Comparison of ENCODE assay signal across 18 cellular contexts in genomic region chr3:117788499-117788898, GRCh38.
"Had no signal": no experiment of that assay in that cellular context is flagged by ENCODE, and none has a peak within 500 bp of the region (broad histone marks: within the 10 kb centered on the region; RNA-seq: fewer than 3 reads in every experiment).

No MANE protein-coding gene starts in this region.

- H3K36me3 ChIP-seq: brain microvascular endothelial cell, heart left ventricle, thoracic aorta, WERI-Rb-1 had no signal

- H3K4me1 ChIP-seq: heart left ventricle had no signal

- H3K9me3 Mint-ChIP-seq: activated CD8-positive, alpha-beta T cell treated with anti-CD3 and anti-CD28 coated beads for 36 hours; memory B cell had no signal

- H3K27me3 ChIP-seq: brain microvascular endothelial cell had no signal

- H3K36me3 Mint-ChIP-seq: activated naive CD4-positive, alpha-beta T cell treated with anti-CD3 and anti-CD28 coated beads, Interleukin-2, amount 50 U/mL, for 72 hours; memory B cell; naive thymus-derived CD8-positive, alpha-beta T cell; stimulated activated effector memory CD8-positive, alpha-beta T cell treated with anti-CD3 and anti-CD28 coated beads, Interleukin-12 subunit alpha, Interleukin-12 subunit beta, amount 100 ng/mL, for 72 hours had no signal

- H3K27ac Mint-ChIP-seq: activated CD8-positive, alpha-beta T cell treated with anti-CD3 and anti-CD28 coated beads for 36 hours; activated naive CD4-positive, alpha-beta T cell treated with anti-CD3 and anti-CD28 coated beads, Interleukin-2, amount 50 U/mL, for 72 hours; activated T-cell treated with anti-CD3 and anti-CD28 coated beads, Interleukin-2, amount 50 U/mL, for 72 hours; memory B cell; naive thymus-derived CD8-positive, alpha-beta T cell; stimulated activated effector memory CD8-positive, alpha-beta T cell treated with anti-CD3 and anti-CD28 coated beads, Interleukin-12 subunit alpha, Interleukin-12 subunit beta, amount 100 ng/mL, for 72 hours had no signal

- H3K4me3 Mint-ChIP-seq: activated CD8-positive, alpha-beta T cell treated with anti-CD3 and anti-CD28 coated beads for 36 hours; activated T-cell treated with anti-CD3 and anti-CD28 coated beads, Interleukin-2, amount 50 U/mL, for 72 hours; central memory CD8-positive, alpha-beta T cell; memory B cell; naive thymus-derived CD8-positive, alpha-beta T cell; stimulated activated effector memory CD8-positive, alpha-beta T cell treated with anti-CD3 and anti-CD28 coated beads, Interleukin-12 subunit alpha, Interleukin-12 subunit beta, amount 100 ng/mL, for 72 hours had no signal

- H3K4me3 ChIP-seq: heart left ventricle, thoracic aorta had no signal

- ATAC-seq: activated CD8-positive, alpha-beta T cell treated with anti-CD3 and anti-CD28 coated beads for 36 hours; activated naive CD4-positive, alpha-beta T cell treated with anti-CD3 and anti-CD28 coated beads, Interleukin-2, amount 50 U/mL, for 72 hours; activated T-cell treated with anti-CD3 and anti-CD28 coated beads, Interleukin-2, amount 50 U/mL, for 72 hours; heart left ventricle; left ventricle myocardium superior; naive thymus-derived CD8-positive, alpha-beta T cell; stimulated activated effector memory CD8-positive, alpha-beta T cell treated with anti-CD3 and anti-CD28 coated beads, Interleukin-12 subunit alpha, Interleukin-12 subunit beta, amount 100 ng/mL, for 72 hours had no signal

- H3K4me1 Mint-ChIP-seq: central memory CD8-positive, alpha-beta T cell; memory B cell; naive thymus-derived CD8-positive, alpha-beta T cell; stimulated activated effector memory CD8-positive, alpha-beta T cell treated with anti-CD3 and anti-CD28 coated beads, Interleukin-12 subunit alpha, Interleukin-12 subunit beta, amount 100 ng/mL, for 72 hours had no signal

- DNase-seq: activated CD4-positive, alpha-beta T cell treated with anti-CD3 and anti-CD28 coated beads for 4 hours; activated CD8-positive, alpha-beta memory T cell treated with anti-CD3 and anti-CD28 coated beads, Interleukin-2, amount 50 U/mL, for 48 hours; activated CD8-positive, alpha-beta T cell treated with anti-CD3 and anti-CD28 coated beads for 36 hours; activated gamma-delta T cell; activated T-cell treated with anti-CD3 and anti-CD28 coated beads, Interleukin-2, amount 50 U/mL, for 72 hours; cortex of kidney; effector CD4-positive, alpha-beta T cell; heart left ventricle; left ventricle myocardium superior; naive thymus-derived CD8-positive, alpha-beta T cell; posterior cingulate gyrus; WERI-Rb-1 had no signal

- H3K27me3 Mint-ChIP-seq: activated CD8-positive, alpha-beta T cell treated with anti-CD3 and anti-CD28 coated beads for 36 hours; central memory CD8-positive, alpha-beta T cell; memory B cell; naive thymus-derived CD8-positive, alpha-beta T cell had no signal

- H3K9me3 ChIP-seq: heart left ventricle, thoracic aorta had no signal

- H3K27ac ChIP-seq: brain microvascular endothelial cell, heart left ventricle, thoracic aorta, WERI-Rb-1 had no signal
